ENCODE assay signal across 13 cellular contexts in the genomic region with DNA sequence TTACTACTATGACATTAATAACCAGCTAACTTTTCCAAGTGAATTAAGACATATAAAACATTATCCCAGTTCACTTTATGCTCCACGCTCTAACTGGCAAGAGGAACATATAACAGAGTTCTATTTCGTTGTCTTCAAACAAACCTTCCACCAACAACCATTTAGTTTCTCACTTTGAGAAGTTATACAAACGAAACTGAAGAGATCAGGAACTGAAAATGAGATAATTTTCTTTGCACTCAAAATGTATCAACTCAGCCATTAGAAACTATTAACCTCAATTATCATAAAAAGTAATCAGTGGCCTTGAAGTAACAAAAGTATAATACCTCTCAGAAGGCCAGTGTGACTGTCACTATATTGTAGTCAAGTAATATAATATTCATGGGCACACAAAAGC.
A peak's percentile ranks its signal among the peaks of the same experiment; 100 is the strongest.
DNase-seq lines count a peak whose midpoint lies in the region; ATAC-seq lines count a peak whose summit lies in the region.
"Had no signal": no experiment of that assay in that cellular context is flagged by ENCODE, and none has a peak within 500 bp of the region (broad histone marks: within the 10 kb centered on the region; RNA-seq: fewer than 3 reads in every experiment).

No MANE protein-coding gene starts in this region.

- H3K27me3 ChIP-seq in H7 (ENCODE audit: control insufficient read depth, insufficient read depth, low read length), result no peaks in the 10 kb centered on the region

- H3K36me3 ChIP-seq in H7 (replicated peaks; ENCODE audit: control insufficient read depth, insufficient read depth, low read length), result peaks cover 2% of the 10 kb centered on the region

- ATAC-seq in GM18502 (IDR thresholded peaks at IDR 0.05; ENCODE audit: poor library complexity, unreplicated experiment) (peak; percentile 88), GM21360 (IDR thresholded peaks at IDR 0.05; ENCODE audit: unreplicated experiment) (peak; percentile 62), HG02938 (IDR thresholded peaks at IDR 0.05; ENCODE audit: unreplicated experiment) (peak; percentile 89), HG03571 (IDR thresholded peaks at IDR 0.05; ENCODE audit: unreplicated experiment) (peak; percentile 75)
- ATAC-seq: sciatic nerve had no signal

- DNase-seq in NOMO-1 treated with dmso at 0.1 percent for 144 hours (lab: John Stamatoyannopoulos, UW; ENCODE audit: unreplicated experiment), result no peak
- no peak for DNase-seq in mucosa of gallbladder (ENCODE audit: low spot score)
- no peak for DNase-seq in H7
- no peak for DNase-seq in kidney glomerular epithelial cell (lab: John Stamatoyannopoulos, UW)
- DNase-seq: activated naive CD8-positive, alpha-beta T cell treated with anti-CD3 and anti-CD28 coated beads, Interleukin-2, amount 10 ng/mL, durations not matched to agents 7 days and 5 days; cortex of kidney; DMS79; NCI-H146 had no signal

- no peak overlapping the region for H3K4me3 ChIP-seq in H7 (ENCODE audit: insufficient read depth, low read depth, low read length)
